1 cellular context compared by ENCODE assay signal in the genomic region with DNA sequence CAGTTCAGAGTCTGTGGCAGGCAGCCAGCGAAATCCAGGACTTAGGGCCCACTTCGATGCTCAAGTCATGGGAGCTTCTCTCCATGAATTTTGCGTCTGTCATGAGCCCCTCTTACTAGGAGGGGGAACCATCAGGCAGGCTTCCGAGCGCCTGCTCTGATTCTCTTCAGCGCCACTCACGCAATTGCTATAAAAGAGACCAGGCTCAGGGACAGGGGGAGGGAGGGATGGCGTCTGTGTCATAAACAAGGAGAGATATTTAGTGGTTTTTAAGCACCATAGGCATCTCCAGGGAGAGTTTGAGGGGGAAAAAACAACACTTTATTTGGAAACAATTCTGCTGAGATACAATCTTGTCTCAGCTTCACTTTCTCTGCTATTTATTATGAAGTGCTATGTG.
TF ChIP-seq lines count a peak whose summit lies in the region.

No MANE protein-coding gene starts in this region.

TF ChIP-seq in IMR-90, 13 proteins besides CTCF, POLR2A, EP300 and RAD21:
- no peak for TF ChIP-seq NFE2L2 (IDR thresholded peaks at IDR 0.05; ENCODE audit: low read depth, low read length)
- no peak for TF ChIP-seq RFX5 (IDR thresholded peaks at IDR 0.05; ENCODE audit: low read depth, low read length)
- TF ChIP-seq BHLHE40 (IDR thresholded peaks at IDR 0.05; ENCODE audit: low read depth, low read length) = no peak
- no peak for TF ChIP-seq RCOR1 (IDR thresholded peaks at IDR 0.05; ENCODE audit: insufficient replicate concordance, low read length)
- no peak for TF ChIP-seq CHD1 (IDR thresholded peaks at IDR 0.05; ENCODE audit: low read depth, low read length)
- no peak for TF ChIP-seq CEBPB (IDR thresholded peaks at IDR 0.05; ENCODE audit: low read depth, low read length)
- TF ChIP-seq MAZ (IDR thresholded peaks at IDR 0.05; ENCODE audit: borderline replicate concordance, low read depth, low read length) = no peak
- no peak for TF ChIP-seq MXI1 (IDR thresholded peaks at IDR 0.05; ENCODE audit: borderline replicate concordance, low read depth, low read length)
TF ChIP-seq in IMR-90: peak in this region for 0.
